Comparison of ENCODE assay signal across 12 cellular contexts in genomic region chr2:28545590-28546195, GRCh38.
DNase-seq lines count a peak whose midpoint lies in the region; ATAC-seq, FAIRE-seq and TF ChIP-seq lines count a peak whose summit lies in the region.
"Had no signal": no experiment of that assay in that cellular context is flagged by ENCODE, and none has a peak within 500 bp of the region (broad histone marks: within the 10 kb centered on the region; RNA-seq: fewer than 3 reads in every experiment).

No MANE protein-coding gene starts in this region.

- H3K4me3 Mint-ChIP-seq in T-helper 2 cell treated with Interferon-gamma antibody and Interleukin-4, amounts not matched to agents 5 μg/mL and 100 μg/mL, for 36 hours, result peak overlapping the region; percentile 59
- H3K4me3 Mint-ChIP-seq in effector memory CD8-positive, alpha-beta T cell, result peak overlapping the region; percentile 30 to 45
- H3K4me3 Mint-ChIP-seq: CD8-positive, alpha-beta T cell had no signal

- no peaks in the 10 kb centered on the region for H3K27me3 ChIP-seq in parathyroid adenoma (ENCODE audit: control insufficient read depth, insufficient read depth, low read length)
- H3K27me3 ChIP-seq: thyroid gland had no signal

- no peak for TF ChIP-seq CTCF in parathyroid adenoma (IDR thresholded peaks at IDR 0.05)
- TF ChIP-seq CTCF in D721Med (IDR thresholded peaks at IDR 0.05; ENCODE audit: insufficient read depth, missing control alignments), result no peak

- H3K4me1 Mint-ChIP-seq in T-helper 2 cell treated with Interferon-gamma antibody and Interleukin-4, amounts not matched to agents 5 μg/mL and 100 μg/mL, for 36 hours (ENCODE audit: low read depth), result peaks cover 33% of the 10 kb centered on the region
- peaks cover 37 to 43% of the 10 kb centered on the region in 2 donors for H3K4me1 Mint-ChIP-seq in effector memory CD8-positive, alpha-beta T cell (ENCODE audit: low read depth in 2 of 2)

- H3K79me2 ChIP-seq in parathyroid adenoma, result no peaks in the 10 kb centered on the region

- no peaks in the 10 kb centered on the region for H3K36me3 Mint-ChIP-seq in T-helper 2 cell treated with Interferon-gamma antibody and Interleukin-4, amounts not matched to agents 5 μg/mL and 100 μg/mL, for 36 hours (ENCODE audit: low read depth)
- peaks cover 11% of the 10 kb centered on the region for H3K36me3 Mint-ChIP-seq in effector memory CD8-positive, alpha-beta T cell (ENCODE audit: insufficient read depth)
- H3K36me3 Mint-ChIP-seq: CD8-positive, alpha-beta T cell had no signal

- peak; percentile 49 for ATAC-seq in effector memory CD8-positive, alpha-beta T cell (replicated peaks)
- no peak for ATAC-seq in HG03469 (IDR thresholded peaks at IDR 0.05; ENCODE audit: unreplicated experiment)

- no peak overlapping the region for H3K4me2 ChIP-seq in parathyroid adenoma (ENCODE audit: low read length)

- no peak overlapping the region for H3K4me3 ChIP-seq in parathyroid adenoma (ENCODE audit: low read depth, low read length)
- H3K4me3 ChIP-seq: thyroid gland had no signal

- in situ Hi-C loops in KBM-7 (cut with MboI; ENCODE audit: low pct_unique_long_range_greater_than_20kb, low sequenced_read_pairs), result no loop called here

- H3K27ac Mint-ChIP-seq in T-helper 2 cell treated with Interferon-gamma antibody and Interleukin-4, amounts not matched to agents 5 μg/mL and 100 μg/mL, for 36 hours, result peak overlapping the region; percentile 91
- H3K27ac Mint-ChIP-seq in effector memory CD8-positive, alpha-beta T cell, result peak overlapping the region; percentile 59 to 81

- H2AFZ ChIP-seq in parathyroid adenoma, result peak overlapping the region; percentile 88

- DNase-seq in KBM-7 (peak; percentile 10), RPMI8226 (no peak), D721Med (ENCODE audit: insufficient read length, low spot score) (no peak), NCI-H774 (lab: John Stamatoyannopoulos, UW) (no peak)
- DNase-seq in T-helper 2 cell treated with Interferon-gamma antibody and Interleukin-4, amounts not matched to agents 5 μg/mL and 100 μg/mL, for 36 hours (ENCODE audit: low spot score), result peak; percentile 56
- DNase-seq in effector memory CD8-positive, alpha-beta T cell, result peak; percentile 14 to 27 (median 21)
- DNase-seq: activated T-cell treated with anti-CD3 and anti-CD28 coated beads, Interleukin-2, amount 50 U/mL, for 4 hours; erythroblast; thyroid gland had no signal

- H3K9me3 Mint-ChIP-seq in T-helper 2 cell treated with Interferon-gamma antibody and Interleukin-4, amounts not matched to agents 5 μg/mL and 100 μg/mL, for 36 hours, result no peaks in the 10 kb centered on the region
- no peaks in the 10 kb centered on the region for H3K9me3 Mint-ChIP-seq in effector memory CD8-positive, alpha-beta T cell
- H3K9me3 Mint-ChIP-seq: activated T-cell treated with anti-CD3 and anti-CD28 coated beads, Interleukin-2, amount 50 U/mL, for 4 hours; CD8-positive, alpha-beta T cell had no signal

- H3K36me3 ChIP-seq in parathyroid adenoma (ENCODE audit: control insufficient read depth, insufficient read depth, low read length), result no peaks in the 10 kb centered on the region
- H3K36me3 ChIP-seq: thyroid gland had no signal

- H3K27ac ChIP-seq in parathyroid adenoma, result peak overlapping the region; percentile 40
- H3K27ac ChIP-seq: thyroid gland had no signal

- no peak for FAIRE-seq in D721Med (lab: Jason Lieb, UNC)

- no peaks in the 10 kb centered on the region for H3K27me3 Mint-ChIP-seq in T-helper 2 cell treated with Interferon-gamma antibody and Interleukin-4, amounts not matched to agents 5 μg/mL and 100 μg/mL, for 36 hours (ENCODE audit: low read depth)
- no peaks in the 10 kb centered on the region for H3K27me3 Mint-ChIP-seq in effector memory CD8-positive, alpha-beta T cell

- H3K9ac ChIP-seq in parathyroid adenoma, result no peak overlapping the region

- H3K4me1 ChIP-seq in parathyroid adenoma, result peaks cover 35% of the 10 kb centered on the region

- H3K9me3 ChIP-seq in parathyroid adenoma (ENCODE audit: control insufficient read depth, low read length), result no peaks in the 10 kb centered on the region
- H3K9me3 ChIP-seq: thyroid gland had no signal

Comparison
In these comparisons a context has a peak if more than half of its experiments do, and no peak if none do; other contexts are left out.
1. DNase-seq: peak in KBM-7 (single experiment), T-helper 2 cell treated with Interferon-gamma antibody and Interleukin-4, amounts not matched to agents 5 μg/mL and 100 μg/mL, for 36 hours (single experiment) and effector memory CD8-positive, alpha-beta T cell (3 of 3); none in RPMI8226 (single experiment), D721Med (single experiment) and NCI-H774 (single experiment).